In the genomic region with DNA sequence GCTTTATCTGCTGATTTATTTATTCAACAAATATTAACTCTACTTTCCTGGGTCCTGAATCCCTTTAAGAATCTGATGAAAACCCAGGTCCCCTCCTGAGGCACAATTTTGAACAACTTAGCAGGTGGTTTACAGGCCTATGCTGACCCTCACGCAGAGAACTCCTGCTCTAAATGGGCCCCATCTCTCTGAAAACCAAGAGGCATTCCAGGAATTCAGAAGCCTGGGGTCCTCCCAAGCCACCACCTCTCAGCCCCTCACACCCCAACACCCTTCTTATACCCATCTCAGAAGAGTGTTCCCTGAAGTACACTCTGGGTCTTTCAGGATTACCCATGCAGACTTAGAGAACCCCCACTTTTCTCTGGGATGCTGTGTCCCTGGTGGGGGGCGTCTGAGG, we compare ENCODE assay signal across 32 cellular contexts. TPM values are rescaled to one million over a fixed set of nuclear protein-coding genes. Genes with fewer than 3 reads are reported as not detected.
"Had no signal": no experiment of that assay in that cellular context is flagged by ENCODE, and none has a peak within 500 bp of the region (broad histone marks: within the 10 kb centered on the region; RNA-seq: fewer than 3 reads in every experiment).

No MANE protein-coding gene starts in this region.

- H3K27ac ChIP-seq: dorsolateral prefrontal cortex, epithelial cell of prostate, gastrocnemius medialis, pancreas, right lobe of liver, suprapubic skin, transverse colon, vagina had no signal

- H3K27me3 Mint-ChIP-seq: stimulated activated naive CD8-positive, alpha-beta T cell treated with anti-CD3 and anti-CD28 coated beads, Interleukin-15, amount 100 ng/mL, for 72 hours had no signal

- ATAC-seq: esophagus mucosa; left lobe of liver; mucosa of descending colon; pancreas; right lobe of liver; stimulated activated naive CD8-positive, alpha-beta T cell treated with anti-CD3 and anti-CD28 coated beads, Interleukin-15, amount 100 ng/mL, for 72 hours had no signal

- H3K27ac Mint-ChIP-seq: mesothelial cell of epicardium, nephron, progenitor cell of endocrine pancreas had no signal

- H3K4me3 Mint-ChIP-seq: mesothelial cell of epicardium; naive B cell; nephron; stimulated activated naive CD8-positive, alpha-beta T cell treated with anti-CD3 and anti-CD28 coated beads, Interleukin-15, amount 100 ng/mL, for 72 hours had no signal

- H3K4me1 Mint-ChIP-seq: stimulated activated naive CD8-positive, alpha-beta T cell treated with anti-CD3 and anti-CD28 coated beads, Interleukin-15, amount 100 ng/mL, for 72 hours had no signal

- H3K4me3 ChIP-seq: dorsolateral prefrontal cortex, gastrocnemius medialis, mucosa of descending colon, pancreas, right lobe of liver, suprapubic skin, transverse colon, vagina had no signal

- H3K36me3 Mint-ChIP-seq: mesothelial cell of epicardium, naive B cell had no signal

- H3K9me3 Mint-ChIP-seq: mesothelial cell of epicardium; naive B cell; nephron; stimulated activated naive CD8-positive, alpha-beta T cell treated with anti-CD3 and anti-CD28 coated beads, Interleukin-15, amount 100 ng/mL, for 72 hours had no signal

- DNase-seq: cortex of kidney; dorsolateral prefrontal cortex; effector CD4-positive, alpha-beta T cell; foreskin fibroblast; gastrocnemius medialis; head of caudate nucleus; kidney; mesenchymal stem cell; mucosa of descending colon; naive B cell; occipital lobe; pancreas; small intestine; stimulated activated CD4-positive, alpha-beta T cell treated with anti-CD3 and anti-CD28 coated beads, Interleukin-12 subunit alpha, Interleukin-12 subunit beta, amount 100 ng/mL, for 4 hours; stimulated activated CD4-positive, alpha-beta T cell treated with anti-CD3 and anti-CD28 coated beads, Interleukin-1b, Interleukin-23, amount 100 ng/mL, for 48 hours; stimulated activated CD4-positive, alpha-beta T cell treated with anti-CD3 and anti-CD28 coated beads, Interleukin-4, amount 100 ng/mL, for 1 hour; stimulated activated CD8-positive, alpha-beta memory T cell treated with anti-CD3 and anti-CD28 coated beads, Interleukin-4, amount 100 ng/mL, for 48 hours; stimulated activated naive CD4-positive, alpha-beta T cell; stimulated activated naive CD8-positive, alpha-beta T cell treated with anti-CD3 and anti-CD28 coated beads, Interleukin-15, amount 100 ng/mL, for 72 hours; transverse colon had no signal

RNA-seq across cellular contexts. Expression of a gene that starts 34.5 kb away (rescaled TPM):
- total RNA-seq: gastrocnemius medialis, glomerular endothelial cell, kidney, lung microvascular endothelial cell, right lobe of liver, ureter had no signal
